ENCODE assay signal across 9 cellular contexts in genomic region chr3:117278424-117279190, GRCh38.
DNase-seq lines count a peak whose midpoint lies in the region; ATAC-seq and TF ChIP-seq lines count a peak whose summit lies in the region.
"Had no signal": no experiment of that assay in that cellular context is flagged by ENCODE, and none has a peak within 500 bp of the region (broad histone marks: within the 10 kb centered on the region; RNA-seq: fewer than 3 reads in every experiment).

No MANE protein-coding gene starts in this region.

- no peak overlapping the region for H3K9ac ChIP-seq in endodermal cell (ENCODE audit: extremely low read depth, low read length, poor library complexity, severe bottlenecking)

- DNase-seq in M059J (ENCODE audit: low read depth) (peak; percentile 6), left kidney (ENCODE audit: low read depth, low spot score) (peak; percentile 50), HCEC 1CT (no peak), endodermal cell (no peak), NK-92 (lab: John Stamatoyannopoulos, UW; ENCODE audit: unreplicated experiment) (no peak)

- no peaks in the 10 kb centered on the region for H3K36me3 ChIP-seq in endodermal cell (ENCODE audit: control insufficient read depth, insufficient read depth, low read length)

- H3K4me1 Mint-ChIP-seq in endodermal cell: peaks cover 11% of the 10 kb centered on the region
- H3K4me1 Mint-ChIP-seq: memory B cell had no signal

- no peaks in the 10 kb centered on the region for H3K9me3 Mint-ChIP-seq in endodermal cell
- H3K9me3 Mint-ChIP-seq: memory B cell had no signal

- no peak for TF ChIP-seq CTCF in endodermal cell (conservative IDR thresholded peaks at IDR 0.05)

- ATAC-seq in GM18498 (IDR thresholded peaks at IDR 0.05; ENCODE audit: unreplicated experiment): peak; percentile 99
- peak; percentile 94 for ATAC-seq in GM21825 (IDR thresholded peaks at IDR 0.05; ENCODE audit: unreplicated experiment)
- ATAC-seq in HG02884 (IDR thresholded peaks at IDR 0.05; ENCODE audit: unreplicated experiment): no peak

- H3K4me3 ChIP-seq in endodermal cell (ENCODE audit: low read length): no peak overlapping the region

- no peaks in the 10 kb centered on the region for H3K27me3 ChIP-seq in endodermal cell (ENCODE audit: control insufficient read depth, insufficient read depth, low read length, poor library complexity, severe bottlenecking)

- H3K4me3 Mint-ChIP-seq in endodermal cell: no peak overlapping the region
- H3K4me3 Mint-ChIP-seq: memory B cell had no signal

- no peak overlapping the region for H3K27ac ChIP-seq in endodermal cell (ENCODE audit: low read depth, low read length)

- peaks cover 4% of the 10 kb centered on the region for H3K4me1 ChIP-seq in endodermal cell (ENCODE audit: control insufficient read depth, insufficient read depth, low read length)

- 86 to 94% methylated on average over 4 to 5 of the region's 5 CpGs for WGBS in endodermal cell (ENCODE audit: insufficient coverage in 1 of 2, insufficient read length in 1 of 2), 2 experiments

- H3K9me3 ChIP-seq in endodermal cell (ENCODE audit: control insufficient read depth, low read length): no peaks in the 10 kb centered on the region

- H3K36me3 Mint-ChIP-seq in endodermal cell (ENCODE audit: low read depth): no peaks in the 10 kb centered on the region
- H3K36me3 Mint-ChIP-seq: memory B cell had no signal

- no peaks in the 10 kb centered on the region for H3K27me3 Mint-ChIP-seq in endodermal cell (ENCODE audit: insufficient read depth)
- H3K27me3 Mint-ChIP-seq: memory B cell had no signal

- no peak overlapping the region for H3K27ac Mint-ChIP-seq in endodermal cell
- H3K27ac Mint-ChIP-seq: memory B cell had no signal

Comparison
In these comparisons a context has a peak if more than half of its experiments do, and no peak if none do; other contexts are left out.
1. DNase-seq: peak in M059J (single experiment) and left kidney (single experiment); none in HCEC 1CT (single experiment), endodermal cell (single experiment) and NK-92 (single experiment).